In the genomic region with DNA sequence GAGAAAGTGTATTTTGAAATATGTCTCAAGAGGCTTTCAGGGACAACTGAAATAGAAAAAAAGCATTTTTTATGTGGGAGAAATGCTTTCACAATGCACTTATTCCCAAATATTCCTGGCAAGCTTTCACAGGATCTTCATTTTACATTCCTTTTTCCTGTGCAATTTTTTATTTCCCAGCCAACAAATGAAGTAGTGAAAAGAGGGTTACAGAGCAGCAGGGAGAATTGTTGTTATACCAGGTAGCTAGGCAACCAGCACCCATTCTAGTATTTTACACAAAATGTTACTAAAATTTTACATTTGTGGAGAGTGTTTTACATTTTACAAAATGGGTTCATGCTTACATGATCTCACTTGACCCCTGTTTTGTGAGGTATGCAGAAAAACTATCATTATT, we compare ENCODE assay signal across 23 cellular contexts.
DNase-seq lines count a peak whose midpoint lies in the region; ATAC-seq and TF ChIP-seq lines count a peak whose summit lies in the region.
"Had no signal": no experiment of that assay in that cellular context is flagged by ENCODE, and none has a peak within 500 bp of the region (broad histone marks: within the 10 kb centered on the region; RNA-seq: fewer than 3 reads in every experiment).

No MANE protein-coding gene starts in this region.

- no peak for TF ChIP-seq CTCF in omental fat pad (IDR thresholded peaks at IDR 0.05)

- DNase-seq in omental fat pad (ENCODE audit: low spot score), result no peak
- DNase-seq: 8988T; ACHN; AML-193; BE2C; C1 segment of cervical spinal cord; Caco-2; Calu3; CD4-positive, alpha-beta memory T cell; CD4-positive, alpha-beta T cell; CD4-positive, CD25-positive, alpha-beta regulatory T cell; CD8-positive, alpha-beta memory T cell; CD8-positive, alpha-beta T cell; COR-L47; DMS 273 treated with DMSO at 0.1 percent for 48 hours; DMS153; DMS53; DMS79; DMS79 treated with DMSO at 0.1 percent for 48 hours; DND-41; EL had no signal

- peak; percentile 66 for ATAC-seq in omental fat pad (ENCODE audit: low FRiP score)
- ATAC-seq in HG03354 (IDR thresholded peaks at IDR 0.05; ENCODE audit: poor library complexity, severe bottlenecking, unreplicated experiment), result no peak
- ATAC-seq: A549; CD8-positive, alpha-beta T cell had no signal
